ENCODE assay signal across 20 cellular contexts in genomic region chr17:39640493-39641118, GRCh38. TPM values are rescaled to one million over a fixed set of nuclear protein-coding genes. Genes with fewer than 3 reads are reported as not detected.
A peak's percentile ranks its signal among the peaks of the same experiment; 100 is the strongest.
DNase-seq lines count a peak whose midpoint lies in the region; ATAC-seq, FAIRE-seq and TF ChIP-seq lines count a peak whose summit lies in the region.
"Had no signal": no experiment of that assay in that cellular context is flagged by ENCODE, and none has a peak within 500 bp of the region (broad histone marks: within the 10 kb centered on the region; RNA-seq: fewer than 3 reads in every experiment).

No MANE protein-coding gene starts in this region.

- in situ Hi-C loops in Caki2 (cut with HindIII; ENCODE audit: low pct_unique_long_range_greater_than_20kb, low sequenced_read_pairs), result no loop called here
- in situ Hi-C loops in GM12878 (cut with MboI), result no loop called here

- BruUV-seq in OCI-LY7 (replicated peaks; lab: Mats Ljungman, UMichigan), result no TSS peak
- no TSS peak for BruUV-seq in GM12878 (replicated peaks; lab: Mats Ljungman, UMichigan)

- no peak for ATAC-seq in GM12878
- ATAC-seq in HG03378 (IDR thresholded peaks at IDR 0.05; ENCODE audit: unreplicated experiment), result no peak
- ATAC-seq: activated naive CD4-positive, alpha-beta T cell treated with anti-CD3 and anti-CD28 coated beads, Interleukin-2, amount 50 U/mL, for 72 hours; esophagus mucosa had no signal

- H3K4me2 ChIP-seq in OCI-LY7 (ENCODE audit: low read length) (peak overlapping the region; percentile 20; the same call in 1 of the 2 replicates), GM12878 (ENCODE audit: control insufficient read depth, insufficient read depth) (0 out of 2 replicates have a peak overlapping the region, but pooled peaks have one; percentile 20)
- H3K4me2 ChIP-seq: smooth muscle cell had no signal

- no peaks in the 10 kb centered on the region for H3K9me2 ChIP-seq in OCI-LY7 (ENCODE audit: insufficient read depth, low read length)

- H3K9ac ChIP-seq in GM12878 (ENCODE audit: control insufficient read depth, insufficient read depth, low read length), result no peak overlapping the region

- no peak for FAIRE-seq in GM12878 (lab: Jason Lieb, UNC)
- FAIRE-seq: TTC549 had no signal

- no peak for TF ChIP-seq RAD21 in GM12878 (IDR thresholded peaks at IDR 0.05; ENCODE audit: insufficient read depth, low read depth, low read length)

- no peak for TF ChIP-seq EP300 in GM12878 (IDR thresholded peaks at IDR 0.05; ENCODE audit: borderline replicate concordance in 1 of 2, control insufficient read depth in 1 of 2, low read depth in 2 of 2, low read length in 2 of 2)

- H3K4me3 ChIP-seq in OCI-LY7 (ENCODE audit: low read depth, low read length, poor library complexity, severe bottlenecking) (no peak overlapping the region), GM12878 (no peak overlapping the region), vagina (no peak overlapping the region), coronary artery (no peak overlapping the region)
- H3K4me3 ChIP-seq: breast epithelium, smooth muscle cell, thyroid gland had no signal

- RAD21 ChIA-PET in GM12878 (lab: Charles Lee; ENCODE audit: unreplicated experiment), result interaction anchor here (0.6 kb wide), 1 partner anchor 441 kb away, joined by 4 read pairs; the partner anchor contains the start of gene RPL19

- H3K27ac ChIP-seq in OCI-LY7 (ENCODE audit: low read depth, low read length, poor library complexity, severe bottlenecking), result no peak overlapping the region
- no peak overlapping the region for H3K27ac ChIP-seq in GM12878 (ENCODE audit: control insufficient read depth, insufficient read depth)
- H3K27ac ChIP-seq in vagina, result no peak overlapping the region
- no peak overlapping the region for H3K27ac ChIP-seq in coronary artery
- H3K27ac ChIP-seq: breast epithelium, RWPE1 had no signal

- CTCF ChIA-PET in OCI-LY7 (lab: Charles Lee; ENCODE audit: unreplicated experiment), result interaction anchor here (1.1 kb wide), 1 partner anchor 10 kb away, joined by 3 read pairs; no protein-coding TSS in a partner anchor
- CTCF ChIA-PET in GM12878 (lab: Yijun Ruan, JAX), result interaction anchor here (0.7 to 15.5 kb wide), 5 partner anchors 10 to 386 kb away, joined by 3 to 225 read pairs (median 10); no protein-coding TSS in a partner anchor

- H3K4me3 Mint-ChIP-seq in nephron, result peak overlapping the region in 2 of 3 experiments; percentile 44 to 52

- H2AFZ ChIP-seq in OCI-LY7 (ENCODE audit: low read length) (no peak overlapping the region), GM12878 (ENCODE audit: control insufficient read depth, low read depth, low read length) (no peak overlapping the region)

- H3K4me1 Mint-ChIP-seq in nephron, result peaks cover 34% of the 10 kb centered on the region

- no peaks in the 10 kb centered on the region for H3K36me3 ChIP-seq in OCI-LY7 (ENCODE audit: insufficient read depth, low read length)
- H3K36me3 ChIP-seq in GM12878 (ENCODE audit: control insufficient read depth in 2 of 2, insufficient read depth in 2 of 2, low read length in 1 of 2), result no peaks in the 10 kb centered on the region; a peak in 1 of 4 replicates
- no peaks in the 10 kb centered on the region for H3K36me3 ChIP-seq in vagina
- H3K36me3 ChIP-seq: BE2C, breast epithelium, thyroid gland had no signal

- peaks cover 20% of the 10 kb centered on the region for H3K79me2 ChIP-seq in OCI-LY7 (ENCODE audit: insufficient read depth, low read depth, low read length)
- H3K79me2 ChIP-seq in GM12878 (ENCODE audit: control insufficient read depth, insufficient read depth, low read length), result peaks cover 39% of the 10 kb centered on the region

- POLR2A ChIA-PET in OCI-LY7 (lab: Charles Lee) (no interaction called here), GM12878 (lab: Charles Lee) (interaction anchor here (0.5 kb wide), 1 partner anchor 135 kb away, joined by 5 read pairs; no protein-coding TSS in a partner anchor)

- peaks cover 8% of the 10 kb centered on the region; the same call in 1 of the 2 replicates for H4K20me1 ChIP-seq in OCI-LY7 (ENCODE audit: insufficient read depth, low read length)
- H4K20me1 ChIP-seq in GM12878 (ENCODE audit: control insufficient read depth, insufficient read depth), result peaks cover 3% of the 10 kb centered on the region; the same call in 1 of the 2 replicates

- TF ChIP-seq POLR2A in GM12878 (IDR thresholded peaks at IDR 0.05; ENCODE audit: low read depth, low read length) (no peak), vagina (IDR thresholded peaks at IDR 0.05) (no peak)

- SMC1A ChIA-PET in GM12878 (lab: Charles Lee; ENCODE audit: uncharacterized antibody, unreplicated experiment), result interaction anchor here (1.0 kb wide), 1 partner anchor 30 kb away, joined by 3 read pairs; no protein-coding TSS in a partner anchor

- no peak for TF ChIP-seq CTCF in OCI-LY7 (conservative IDR thresholded peaks at IDR 0.05; ENCODE audit: low read length)
- no peak for TF ChIP-seq CTCF in GM12878 (IDR thresholded peaks at IDR 0.05 in 2 of 3, conservative IDR thresholded peaks at IDR 0.05 in 1 of 3; ENCODE audit: control insufficient read depth in 2 of 3, extremely low read depth in 1 of 3, insufficient read depth in 1 of 3, low read depth in 3 of 3, low read length in 3 of 3)
- no peak for TF ChIP-seq CTCF in nephron (IDR thresholded peaks at IDR 0.05; ENCODE audit: unreplicated experiment in 3 of 3)
- TF ChIP-seq CTCF in vagina (IDR thresholded peaks at IDR 0.05), result no peak
- TF ChIP-seq CTCF in coronary artery (IDR thresholded peaks at IDR 0.05), result no peak

- peak overlapping the region in 2 of 3 experiments; percentile 49 to 52 for H3K27ac Mint-ChIP-seq in nephron
- H3K27ac Mint-ChIP-seq: activated naive CD4-positive, alpha-beta T cell treated with anti-CD3 and anti-CD28 coated beads, Interleukin-2, amount 50 U/mL, for 72 hours had no signal

- DNase-seq in Caki2 (ENCODE audit: low read depth), result peak; percentile 60
- no peak for DNase-seq in OCI-LY7 (ENCODE audit: low spot score)
- no peak for DNase-seq in GM12878 (ENCODE audit: low read depth, low spot score)
- DNase-seq in NCI-H2029 treated with DMSO at 0.1 percent for 48 hours (lab: John Stamatoyannopoulos, UW), result no peak
- DNase-seq in vagina (ENCODE audit: extremely low spot score in 2 of 2), result no peak
- DNase-seq in coronary artery (ENCODE audit: low spot score), result no peak
- DNase-seq: activated CD4-positive, alpha-beta T cell treated with anti-CD3 and anti-CD28 coated beads, Interleukin-2, amount 50 U/mL, for 1 hour; BE2C; NCI-H2227 treated with DMSO at 0.1 percent for 48 hours; stimulated activated CD8-positive, alpha-beta memory T cell treated with anti-CD3 and anti-CD28 coated beads, Interleukin-4, amount 100 ng/mL, for 48 hours; thyroid gland had no signal

- no peaks in the 10 kb centered on the region for H3K9me3 Mint-ChIP-seq in nephron
- H3K9me3 Mint-ChIP-seq: activated naive CD4-positive, alpha-beta T cell treated with anti-CD3 and anti-CD28 coated beads, Interleukin-2, amount 50 U/mL, for 72 hours had no signal

- H3K9me3 ChIP-seq in OCI-LY7 (ENCODE audit: low read length) (no peaks in the 10 kb centered on the region), GM12878 (replicated peaks; ENCODE audit: control insufficient read depth, insufficient read depth, low read length) (no peaks in the 10 kb centered on the region), vagina (no peaks in the 10 kb centered on the region)
- H3K9me3 ChIP-seq: BE2C, breast epithelium, thyroid gland had no signal

- H3K27me3 ChIP-seq in GM12878 (replicated peaks in 1 of 2; ENCODE audit: control insufficient read depth in 2 of 2, insufficient read depth in 2 of 2, low read length in 1 of 2), result no peaks in the 10 kb centered on the region
- no peaks in the 10 kb centered on the region for H3K27me3 ChIP-seq in vagina
- H3K27me3 ChIP-seq: BE2C, breast epithelium, thyroid gland had no signal

- intact Hi-C loops in OCI-LY7 (cut with micrococcal nuclease; ENCODE audit: unreplicated experiment), result no loop called here
- intact Hi-C loops in GM12878 (cut with micrococcal nuclease; ENCODE audit: unreplicated experiment), result no loop called here
- intact Hi-C loops in vagina (cut with DNase I), result no loop called here

- H3K4me1 ChIP-seq in OCI-LY7 (ENCODE audit: insufficient read depth, low read length, poor library complexity, severe bottlenecking) (peaks cover 26% of the 10 kb centered on the region), GM12878 (ENCODE audit: control insufficient read depth, insufficient read depth, low read length) (peaks cover 20% of the 10 kb centered on the region), vagina (peaks cover 71% of the 10 kb centered on the region)
- H3K4me1 ChIP-seq: BE2C had no signal

- 56% methylated on average over 7 of the region's 7 CpGs for WGBS in GM12878 (ENCODE audit: insufficient coverage, insufficient replicate concordance, low lambda C conversion rate, missing lambda C conversion rate)

- H3K36me3 Mint-ChIP-seq in nephron (ENCODE audit: low read depth), result peaks cover 3% of the 10 kb centered on the region

- H3K27me3 Mint-ChIP-seq in nephron (ENCODE audit: low read depth), result no peaks in the 10 kb centered on the region

RNA-seq across cellular contexts. Expression of gene STARD3, which starts 3.7 kb away (rescaled TPM):
- total RNA-seq in Caki2 (2014; rRNA removed; shearing (Covaris generic); ENCODE audit: low replicate concordance), result 52.3 and 69.5 TPM in 2 replicates
- total RNA-seq in OCI-LY7 (2014; rRNA removed; shearing (Covaris generic)), result 33.7 and 36.5 TPM in 2 replicates
- total RNA-seq in OCI-LY7 (2022), result 54.2 and 62.1 TPM in 2 replicates
- total RNA-seq in GM12878 (2013; cell fraction: nucleolus; rRNA removed), result 48.2 and 60.1 TPM in 2 replicates
- 16.4 and 21.5 TPM in 2 replicates for total RNA-seq in GM12878 (2014; rRNA removed)
- 14.3 and 15.8 TPM in 2 replicates for total RNA-seq in GM12878 (2014; rRNA removed; fragmentation: Illumina TruSeq; extraction: Trizol)
- 46.3 and 48.2 TPM in 2 replicates for total RNA-seq in GM12878 (2021)
- polyA plus RNA-seq in GM12878 (2011; ENCODE audit: low read depth), result 19.2 TPM
- polyA plus RNA-seq in GM12878 (2011; rRNA removed), result 34.0 and 57.7 TPM in 2 replicates
- 65.6 and 91.8 TPM in 2 replicates for polyA plus RNA-seq in GM12878 (2011; cell fraction: cytosol; rRNA removed)
- polyA plus RNA-seq in GM12878 (2011; cell fraction: nucleus; rRNA removed), result 250 and 312 TPM in 2 replicates
- 37.5 and 41.9 TPM in 2 replicates for polyA plus RNA-seq in GM12878 (2012)
- polyA plus RNA-seq in GM12878 (2014; fragmentation: Illumina TruSeq; extraction: Trizol), result 17.7 and 24.8 TPM in 2 replicates
- polyA plus RNA-seq in GM12878 (2014; fragmentation: Nextera tagmentation; extraction: Ambion mirVana), result 1 to 10 TPM in 1 of 2 experiments, under 1 TPM in 1; 0.08 to 1.4 TPM
- 41.0 and 62.7 TPM in 2 replicates for polyA plus RNA-seq in GM12878 (2014; rRNA removed)
- 10 to 100 TPM; 30.2 to 38.8 TPM for polyA plus RNA-seq in GM12878 (2016; fragmentation: Nextera tagmentation; extraction: Ambion mirVana)
- 72.9 and 96.0 TPM in 2 replicates for polyA minus RNA-seq in GM12878 (2011; rRNA and poly(A)+ RNA removed)
- 24.6 and 26.1 TPM in 2 replicates for polyA minus RNA-seq in GM12878 (2011; cell fraction: cytosol; rRNA and poly(A)+ RNA removed)
- polyA minus RNA-seq in GM12878 (2011; cell fraction: nucleus; rRNA and poly(A)+ RNA removed), result 58.8 and 76.0 TPM in 2 replicates
- 148 TPM for total RNA-seq in vagina

RNA-seq across cellular contexts. Expression of gene PPP1R1B, which starts 13.9 kb away (rescaled TPM):
- total RNA-seq in Caki2 (2014; rRNA removed; shearing (Covaris generic); ENCODE audit: low replicate concordance), result not detected in 2 replicates
- total RNA-seq in OCI-LY7 (2014; rRNA removed; shearing (Covaris generic)), result not detected in 2 replicates
- total RNA-seq in OCI-LY7 (2022), result not detected in 2 replicates
- not detected in 2 replicates for total RNA-seq in GM12878 (2013; cell fraction: nucleolus; rRNA removed)
- not detected in 2 replicates for total RNA-seq in GM12878 (2014; rRNA removed)
- not detected in 2 replicates for total RNA-seq in GM12878 (2014; rRNA removed; fragmentation: Illumina TruSeq; extraction: Trizol)
- not detected in 2 replicates for total RNA-seq in GM12878 (2021)
- not detected for polyA plus RNA-seq in GM12878 (2011; ENCODE audit: low read depth)
- 0.08 and 0.10 TPM in 2 replicates for polyA plus RNA-seq in GM12878 (2011; rRNA removed)
- polyA plus RNA-seq in GM12878 (2011; cell fraction: cytosol; rRNA removed), result 0.15 and 0.24 TPM in 2 replicates
- 0.10 TPM in 1 of 2 replicates, not detected in the other for polyA plus RNA-seq in GM12878 (2011; cell fraction: nucleus; rRNA removed)
- polyA plus RNA-seq in GM12878 (2012), result not detected in 2 replicates
- polyA plus RNA-seq in GM12878 (2014; fragmentation: Illumina TruSeq; extraction: Trizol), result not detected in 2 replicates
- polyA plus RNA-seq in GM12878 (2014; fragmentation: Nextera tagmentation; extraction: Ambion mirVana), result not detected
- polyA plus RNA-seq in GM12878 (2014; rRNA removed), result not detected in 2 replicates
- not detected for polyA plus RNA-seq in GM12878 (2016; fragmentation: Nextera tagmentation; extraction: Ambion mirVana)
- not detected in 2 replicates for polyA minus RNA-seq in GM12878 (2011; rRNA and poly(A)+ RNA removed)
- not detected in 2 replicates for polyA minus RNA-seq in GM12878 (2011; cell fraction: cytosol; rRNA and poly(A)+ RNA removed)
- not detected in 2 replicates for polyA minus RNA-seq in GM12878 (2011; cell fraction: nucleus; rRNA and poly(A)+ RNA removed)
- 9.3 TPM for total RNA-seq in vagina
- total RNA-seq: pulmonary artery endothelial cell, smooth muscle cell had no signal
- polyA plus RNA-seq: smooth muscle cell had no signal

RNA-seq across cellular contexts. Expression of gene TCAP, which starts 24.5 kb away (rescaled TPM):
- total RNA-seq in Caki2 (2014; rRNA removed; shearing (Covaris generic); ENCODE audit: low replicate concordance), result 0.91 TPM in 1 of 2 replicates, not detected in the other
- 1.5 and 9.4 TPM in 2 replicates for total RNA-seq in OCI-LY7 (2014; rRNA removed; shearing (Covaris generic))
- total RNA-seq in OCI-LY7 (2022), result 2.7 TPM in 2 replicates
- total RNA-seq in GM12878 (2013; cell fraction: nucleolus; rRNA removed), result 1.4 and 2.3 TPM in 2 replicates
- total RNA-seq in GM12878 (2014; rRNA removed), result 0.17 and 0.33 TPM in 2 replicates
- total RNA-seq in GM12878 (2014; rRNA removed; fragmentation: Illumina TruSeq; extraction: Trizol), result 0.32 and 0.36 TPM in 2 replicates
- 0.69 and 0.95 TPM in 2 replicates for total RNA-seq in GM12878 (2021)
- polyA plus RNA-seq in GM12878 (2011; ENCODE audit: low read depth), result 0.18 TPM
- 0.39 and 0.40 TPM in 2 replicates for polyA plus RNA-seq in GM12878 (2011; rRNA removed)
- polyA plus RNA-seq in GM12878 (2011; cell fraction: cytosol; rRNA removed), result 0.25 and 0.33 TPM in 2 replicates
- 6.5 and 7.0 TPM in 2 replicates for polyA plus RNA-seq in GM12878 (2011; cell fraction: nucleus; rRNA removed)
- polyA plus RNA-seq in GM12878 (2012), result 0.45 and 0.47 TPM in 2 replicates
- polyA plus RNA-seq in GM12878 (2014; fragmentation: Illumina TruSeq; extraction: Trizol), result 0.25 TPM in 1 of 2 replicates, not detected in the other
- polyA plus RNA-seq in GM12878 (2014; fragmentation: Nextera tagmentation; extraction: Ambion mirVana), result not detected
- 0.76 and 1.0 TPM in 2 replicates for polyA plus RNA-seq in GM12878 (2014; rRNA removed)
- under 1 TPM in 1 of 2 experiments, not detected in 1; 0.18 TPM for polyA plus RNA-seq in GM12878 (2016; fragmentation: Nextera tagmentation; extraction: Ambion mirVana)
- polyA minus RNA-seq in GM12878 (2011; rRNA and poly(A)+ RNA removed), result 0.51 and 1.8 TPM in 2 replicates
- polyA minus RNA-seq in GM12878 (2011; cell fraction: cytosol; rRNA and poly(A)+ RNA removed), result not detected in 2 replicates
- 2.1 and 3.7 TPM in 2 replicates for polyA minus RNA-seq in GM12878 (2011; cell fraction: nucleus; rRNA and poly(A)+ RNA removed)
- total RNA-seq in vagina, result 0.49 TPM
- total RNA-seq: smooth muscle cell had no signal

RNA-seq across cellular contexts. Expression of gene PNMT, which starts 27.6 kb away (rescaled TPM):
- not detected in 2 replicates for total RNA-seq in Caki2 (2014; rRNA removed; shearing (Covaris generic); ENCODE audit: low replicate concordance)
- not detected in 2 replicates for total RNA-seq in OCI-LY7 (2014; rRNA removed; shearing (Covaris generic))
- total RNA-seq in OCI-LY7 (2022) (not detected in 2 replicates), GM12878 (2014; rRNA removed) (not detected in 2 replicates), GM12878 (2014; rRNA removed; fragmentation: Illumina TruSeq; extraction: Trizol) (not detected in 2 replicates), GM12878 (2021) (not detected in 2 replicates), vagina (5.6 TPM)
- total RNA-seq in GM12878 (2013; cell fraction: nucleolus; rRNA removed), result not detected in 2 replicates
- polyA plus RNA-seq in GM12878 (2011; ENCODE audit: low read depth), result not detected
- polyA plus RNA-seq in GM12878 (2011; rRNA removed) (not detected in 2 replicates), GM12878 (2014; fragmentation: Illumina TruSeq; extraction: Trizol) (not detected in 2 replicates), GM12878 (2014; fragmentation: Nextera tagmentation; extraction: Ambion mirVana) (not detected), GM12878 (2014; rRNA removed) (0.24 TPM in 1 of 2 replicates, not detected in the other), GM12878 (2016; fragmentation: Nextera tagmentation; extraction: Ambion mirVana) (not detected)
- polyA plus RNA-seq in GM12878 (2011; cell fraction: cytosol; rRNA removed), result not detected in 2 replicates
- polyA plus RNA-seq in GM12878 (2011; cell fraction: nucleus; rRNA removed), result 0.12 TPM in 1 of 2 replicates, not detected in the other
- not detected in 2 replicates for polyA plus RNA-seq in GM12878 (2012)
- polyA minus RNA-seq in GM12878 (2011; rRNA and poly(A)+ RNA removed), result not detected in 2 replicates
- not detected in 2 replicates for polyA minus RNA-seq in GM12878 (2011; cell fraction: cytosol; rRNA and poly(A)+ RNA removed)
- not detected in 2 replicates for polyA minus RNA-seq in GM12878 (2011; cell fraction: nucleus; rRNA and poly(A)+ RNA removed)
- total RNA-seq: pulmonary artery endothelial cell, smooth muscle cell had no signal

RNA-seq across cellular contexts. Expression of gene NEUROD2, which starts 32.9 kb away (rescaled TPM):
- total RNA-seq in Caki2 (2014; rRNA removed; shearing (Covaris generic); ENCODE audit: low replicate concordance), result not detected in 2 replicates
- not detected in 2 replicates for total RNA-seq in OCI-LY7 (2014; rRNA removed; shearing (Covaris generic))
- total RNA-seq in OCI-LY7 (2022) (not detected in 2 replicates), GM12878 (2014; rRNA removed) (not detected in 2 replicates), GM12878 (2014; rRNA removed; fragmentation: Illumina TruSeq; extraction: Trizol) (not detected in 2 replicates), GM12878 (2021) (not detected in 2 replicates), vagina (not detected)
- total RNA-seq in GM12878 (2013; cell fraction: nucleolus; rRNA removed), result not detected in 2 replicates
- polyA plus RNA-seq in GM12878 (2011; ENCODE audit: low read depth), result not detected
- polyA plus RNA-seq in GM12878 (2011; rRNA removed) (not detected in 2 replicates), GM12878 (2014; fragmentation: Illumina TruSeq; extraction: Trizol) (not detected in 2 replicates), GM12878 (2014; fragmentation: Nextera tagmentation; extraction: Ambion mirVana) (not detected), GM12878 (2014; rRNA removed) (not detected in 2 replicates), GM12878 (2016; fragmentation: Nextera tagmentation; extraction: Ambion mirVana) (not detected)
- not detected in 2 replicates for polyA plus RNA-seq in GM12878 (2011; cell fraction: cytosol; rRNA removed)
- not detected in 2 replicates for polyA plus RNA-seq in GM12878 (2011; cell fraction: nucleus; rRNA removed)
- polyA plus RNA-seq in GM12878 (2012), result 0.03 and 0.06 TPM in 2 replicates
- not detected in 2 replicates for polyA minus RNA-seq in GM12878 (2011; rRNA and poly(A)+ RNA removed)
- polyA minus RNA-seq in GM12878 (2011; cell fraction: cytosol; rRNA and poly(A)+ RNA removed), result not detected in 2 replicates
- not detected in 2 replicates for polyA minus RNA-seq in GM12878 (2011; cell fraction: nucleus; rRNA and poly(A)+ RNA removed)
- total RNA-seq: activated naive CD4-positive, alpha-beta T cell treated with anti-CD3 and anti-CD28 coated beads, Interleukin-2, amount 50 U/mL, for 72 hours; breast epithelium; esophagus mucosa; pulmonary artery endothelial cell; smooth muscle cell; thyroid gland had no signal
